25 cellular contexts compared by ENCODE assay signal in genomic region chr9:21311888-21312287, GRCh38. TPM values are rescaled to one million over a fixed set of nuclear protein-coding genes. Genes with fewer than 3 reads are reported as not detected.
A peak's percentile ranks its signal among the peaks of the same experiment; 100 is the strongest.
DNase-seq lines count a peak whose midpoint lies in the region; ATAC-seq, FAIRE-seq and TF ChIP-seq lines count a peak whose summit lies in the region.
"Had no signal": no experiment of that assay in that cellular context is flagged by ENCODE, and none has a peak within 500 bp of the region (broad histone marks: within the 10 kb centered on the region; RNA-seq: fewer than 3 reads in every experiment).

No MANE protein-coding gene starts in this region.

- H3K4ac ChIP-seq in neuronal stem cell (ENCODE audit: low read length) = no peak overlapping the region

- H3K79me2 ChIP-seq in GM12878 (ENCODE audit: control insufficient read depth, insufficient read depth, low read length) = no peaks in the 10 kb centered on the region

- no peak overlapping the region for H2BK12ac ChIP-seq in neuronal stem cell (ENCODE audit: low read length)

- H3K4me2 ChIP-seq in GM12878 (ENCODE audit: control insufficient read depth, insufficient read depth) (no peak overlapping the region), neuronal stem cell (ENCODE audit: insufficient read depth, low read length, poor library complexity, severe bottlenecking) (no peak overlapping the region)
- H3K4me2 ChIP-seq: A549, GM23338, SK-N-SH had no signal

- no TSS peak for BruUV-seq in GM12878 (replicated peaks; lab: Mats Ljungman, UMichigan)

- CTCF ChIA-PET in GM12878 (lab: Yijun Ruan, JAX) = interaction anchor here (1.0 to 1.3 kb wide), 2 partner anchors 11 to 84 kb away, joined by 3 to 7 read pairs; no protein-coding TSS in a partner anchor

- no peak overlapping the region for H2AK5ac ChIP-seq in neuronal stem cell (ENCODE audit: low read depth, low read length)

- H4K8ac ChIP-seq in neuronal stem cell (ENCODE audit: low read depth, low read length) = no peak overlapping the region

- H4K20me1 ChIP-seq in GM12878 (ENCODE audit: control insufficient read depth, insufficient read depth) = no peaks in the 10 kb centered on the region

- no peak overlapping the region for H3K18ac ChIP-seq in neuronal stem cell (ENCODE audit: low read length)

- H3K36me3 ChIP-seq in GM12878 (ENCODE audit: control insufficient read depth in 2 of 2, insufficient read depth in 2 of 2, low read length in 1 of 2) (no peaks in the 10 kb centered on the region), neuronal stem cell (replicated peaks in 1 of 2; ENCODE audit: control insufficient read depth in 2 of 2, insufficient read depth in 2 of 2, low read length in 2 of 2) (no peaks in the 10 kb centered on the region)

- TF ChIP-seq RAD21 in GM12878 (IDR thresholded peaks at IDR 0.05; ENCODE audit: insufficient read depth, low read depth, low read length) = no peak

- SMC1A ChIA-PET in GM12878 (lab: Charles Lee; ENCODE audit: uncharacterized antibody, unreplicated experiment) = interaction anchor here (0.5 to 1.4 kb wide), 3 partner anchors 58 to 212 kb away, joined by 3 to 4 read pairs (median 4); no protein-coding TSS in a partner anchor

- 0% methylated on average over 1 of the region's 1 CpG for WGBS in GM12878 (ENCODE audit: insufficient coverage, insufficient replicate concordance, low lambda C conversion rate, missing lambda C conversion rate)
- WGBS in neuronal stem cell (ENCODE audit: extremely low coverage in 2 of 2, insufficient read length in 2 of 2, insufficient replicate concordance in 1 of 2), 2 donors = no CpG with 5 or more reads among the region's 1 CpG

- no peak for TF ChIP-seq EP300 in GM12878 (IDR thresholded peaks at IDR 0.05; ENCODE audit: borderline replicate concordance in 1 of 2, control insufficient read depth in 1 of 2, low read depth in 2 of 2, low read length in 2 of 2)

- intact Hi-C loops in GM12878 (cut with micrococcal nuclease; ENCODE audit: unreplicated experiment) = loop anchor here (10.0 kb wide), 1 partner anchor 117 kb away; no protein-coding TSS in a partner anchor

- FAIRE-seq in GM12878 (lab: Jason Lieb, UNC) = no peak
- FAIRE-seq: A549, GM12892 had no signal

- in situ Hi-C loops in GM12878 (cut with MboI) = no loop called here

- no peak overlapping the region for H3K9ac ChIP-seq in GM12878 (ENCODE audit: control insufficient read depth, insufficient read depth, low read length)
- no peak overlapping the region for H3K9ac ChIP-seq in neuronal stem cell (ENCODE audit: low read depth, low read length, poor library complexity)
- H3K9ac ChIP-seq: SK-N-SH had no signal

- RAD21 ChIA-PET in GM12878 (lab: Charles Lee; ENCODE audit: unreplicated experiment) = interaction anchor here (0.6 to 2.5 kb wide), 5 partner anchors 15 to 121 kb away, joined by 3 to 9 read pairs (median 3); no protein-coding TSS in a partner anchor

- no peak overlapping the region for H2BK120ac ChIP-seq in neuronal stem cell (ENCODE audit: low read depth, low read length)

- H2BK15ac ChIP-seq in neuronal stem cell (ENCODE audit: low read length) = no peak overlapping the region

- no peak overlapping the region for H2AFZ ChIP-seq in GM12878 (ENCODE audit: control insufficient read depth, low read depth, low read length)
- peak overlapping the region; percentile 45 for H2AFZ ChIP-seq in neuronal stem cell (ENCODE audit: low read length)
- H2AFZ ChIP-seq: GM23338 had no signal

- no peaks in the 10 kb centered on the region; a peak in 1 of 4 replicates for H3K27me3 ChIP-seq in GM12878 (replicated peaks in 1 of 2; ENCODE audit: control insufficient read depth in 2 of 2, insufficient read depth in 2 of 2, low read length in 1 of 2)
- no peaks in the 10 kb centered on the region for H3K27me3 ChIP-seq in neuronal stem cell (ENCODE audit: control insufficient read depth in 3 of 3, insufficient read depth in 3 of 3, low read depth in 1 of 3, low read length in 3 of 3)

- H3K4me1 ChIP-seq in GM12878 (ENCODE audit: control insufficient read depth, insufficient read depth, low read length) (no peaks in the 10 kb centered on the region), neuronal stem cell (ENCODE audit: control insufficient read depth in 2 of 2, insufficient read depth in 1 of 2, low read depth in 1 of 2, low read length in 2 of 2) (peaks cover 0 to 15% of the 10 kb centered on the region in 2 donors)
- H3K4me1 ChIP-seq: A549, Caco-2 had no signal

- H3K9me3 ChIP-seq in GM12878 (replicated peaks; ENCODE audit: control insufficient read depth, insufficient read depth, low read length) (no peaks in the 10 kb centered on the region), neuronal stem cell (replicated peaks in 1 of 2; ENCODE audit: control insufficient read depth in 2 of 2, insufficient read depth in 1 of 2, low read depth in 1 of 2, low read length in 2 of 2) (no peaks in the 10 kb centered on the region)
- H3K9me3 ChIP-seq: A549, Caco-2, SK-N-SH had no signal

- H3K4me3 ChIP-seq in GM12878 (no peak overlapping the region), neuronal stem cell (ENCODE audit: low read length in 2 of 2) (peak overlapping the region in 1 of 2 donors; percentile 0)
- H3K4me3 ChIP-seq: A549, GM23338 had no signal

- peak; percentile 85 for ATAC-seq in GM18867 (IDR thresholded peaks at IDR 0.05; ENCODE audit: unreplicated experiment)
- peak; percentile 80 for ATAC-seq in HG03432 (IDR thresholded peaks at IDR 0.05; ENCODE audit: unreplicated experiment)
- ATAC-seq in GM12878 = peak; percentile 44; the same call in 2 of the 3 replicates
- ATAC-seq: A549, GM23338 had no signal

- no peak for TF ChIP-seq POLR2A in GM12878 (IDR thresholded peaks at IDR 0.05; ENCODE audit: low read depth, low read length)

- no peaks in the 10 kb centered on the region for H3K79me1 ChIP-seq in neuronal stem cell (ENCODE audit: low read depth, low read length)

- H3K14ac ChIP-seq in neuronal stem cell (ENCODE audit: low read length) = no peak overlapping the region

- no peak overlapping the region for H3K23ac ChIP-seq in neuronal stem cell (ENCODE audit: low read depth, low read length, poor library complexity)

- no peak overlapping the region for H3K27ac ChIP-seq in GM12878 (ENCODE audit: control insufficient read depth, insufficient read depth)
- no peak overlapping the region for H3K27ac ChIP-seq in neuronal stem cell (replicated peaks; ENCODE audit: low read length)
- H3K27ac ChIP-seq: A549 had no signal

- no peak for DNase-seq in GM12878 (ENCODE audit: low read depth, low spot score)
- DNase-seq in neuronal stem cell (ENCODE audit: low spot score) = no peak
- no peak for DNase-seq in DMS153 treated with DMSO at 0.1 percent for 48 hours (lab: John Stamatoyannopoulos, UW; ENCODE audit: unreplicated experiment)
- DNase-seq in NCI-H1092 (lab: John Stamatoyannopoulos, UW) = no peak
- no peak for DNase-seq in NCI-H1930 (lab: John Stamatoyannopoulos, UW)
- DNase-seq: Caco-2; CD4-positive, alpha-beta T cell; DMS153; HCEC 1CT; NCI-H1105 treated with DMSO at 0.1 percent for 48 hours; NCI-H1694; NCI-H2227 treated with DMSO at 0.1 percent for 48 hours; NCI-H510A treated with DMSO at 0.1 percent for 48 hours; NCI-H774; OCI-M1; SHP77 treated with DMSO at 0.1 percent for 48 hours; SK-N-SH had no signal

- H2BK5ac ChIP-seq in neuronal stem cell (ENCODE audit: low read length) = no peak overlapping the region

- no peak for TF ChIP-seq CTCF in GM12878 (IDR thresholded peaks at IDR 0.05 in 2 of 3, conservative IDR thresholded peaks at IDR 0.05 in 1 of 3; ENCODE audit: control insufficient read depth in 2 of 3, extremely low read depth in 1 of 3, insufficient read depth in 1 of 3, low read depth in 3 of 3, low read length in 3 of 3)

- POLR2A ChIA-PET in GM12878 (lab: Charles Lee) = no interaction called here

- no peak overlapping the region for H4K91ac ChIP-seq in neuronal stem cell (ENCODE audit: low read depth, low read length, poor library complexity)

RNA-seq across cellular contexts. Expression of gene IFNA5, which starts 6.8 kb away (rescaled TPM):
- total RNA-seq in GM12878 (2013; cell fraction: nucleolus; rRNA removed) = not detected in 2 replicates
- total RNA-seq in GM12878 (2014; rRNA removed) = not detected in 2 replicates
- total RNA-seq in GM12878 (2014; rRNA removed; fragmentation: Illumina TruSeq; extraction: Trizol) = not detected in 2 replicates
- total RNA-seq in GM12878 (2021) = not detected in 2 replicates
- not detected for polyA plus RNA-seq in GM12878 (2011; ENCODE audit: low read depth)
- not detected in 2 replicates for polyA plus RNA-seq in GM12878 (2011; rRNA removed)
- not detected in 2 replicates for polyA plus RNA-seq in GM12878 (2011; cell fraction: cytosol; rRNA removed)
- not detected in 2 replicates for polyA plus RNA-seq in GM12878 (2011; cell fraction: nucleus; rRNA removed)
- polyA plus RNA-seq in GM12878 (2012) = not detected in 2 replicates
- polyA plus RNA-seq in GM12878 (2014; fragmentation: Illumina TruSeq; extraction: Trizol) = not detected in 2 replicates
- not detected for polyA plus RNA-seq in GM12878 (2014; fragmentation: Nextera tagmentation; extraction: Ambion mirVana)
- polyA plus RNA-seq in GM12878 (2014; rRNA removed) = not detected in 2 replicates
- not detected for polyA plus RNA-seq in GM12878 (2016; fragmentation: Nextera tagmentation; extraction: Ambion mirVana)
- polyA minus RNA-seq in GM12878 (2011; rRNA and poly(A)+ RNA removed) = not detected in 2 replicates
- polyA minus RNA-seq in GM12878 (2011; cell fraction: cytosol; rRNA and poly(A)+ RNA removed) = not detected in 2 replicates
- polyA minus RNA-seq in GM12878 (2011; cell fraction: nucleus; rRNA and poly(A)+ RNA removed) = not detected in 2 replicates
- not detected for polyA plus RNA-seq in neuronal stem cell (2013, experiment 1 of 2)
- not detected for polyA plus RNA-seq in neuronal stem cell (2013, experiment 2 of 2)
- total RNA-seq: Caco-2; CD4-positive, alpha-beta T cell; GM23338; LHCN-M2 had no signal
- polyA plus RNA-seq: A549, BJ, GM23338, IgD-negative memory B cell, SK-N-SH had no signal

RNA-seq across cellular contexts. Expression of gene KLHL9, which starts 23.3 kb away (rescaled TPM):
- total RNA-seq in GM12878 (2013; cell fraction: nucleolus; rRNA removed) = 61.0 and 61.2 TPM in 2 replicates
- total RNA-seq in GM12878 (2014; rRNA removed) = 17.7 and 20.2 TPM in 2 replicates
- 15.3 and 15.8 TPM in 2 replicates for total RNA-seq in GM12878 (2014; rRNA removed; fragmentation: Illumina TruSeq; extraction: Trizol)
- 17.2 and 17.7 TPM in 2 replicates for total RNA-seq in GM12878 (2021)
- 6.7 TPM for polyA plus RNA-seq in GM12878 (2011; ENCODE audit: low read depth)
- 37.7 and 53.4 TPM in 2 replicates for polyA plus RNA-seq in GM12878 (2011; rRNA removed)
- 14.3 and 14.9 TPM in 2 replicates for polyA plus RNA-seq in GM12878 (2011; cell fraction: cytosol; rRNA removed)
- polyA plus RNA-seq in GM12878 (2011; cell fraction: nucleus; rRNA removed) = 31.9 and 42.0 TPM in 2 replicates
- 8.9 and 14.1 TPM in 2 replicates for polyA plus RNA-seq in GM12878 (2012)
- polyA plus RNA-seq in GM12878 (2014; fragmentation: Illumina TruSeq; extraction: Trizol) = 18.3 and 23.1 TPM in 2 replicates
- 1 to 10 TPM; 3.8 to 5.8 TPM for polyA plus RNA-seq in GM12878 (2014; fragmentation: Nextera tagmentation; extraction: Ambion mirVana)
- 13.7 and 15.8 TPM in 2 replicates for polyA plus RNA-seq in GM12878 (2014; rRNA removed)
- 10 to 100 TPM; 17.5 to 18.6 TPM for polyA plus RNA-seq in GM12878 (2016; fragmentation: Nextera tagmentation; extraction: Ambion mirVana)
- 34.8 and 44.0 TPM in 2 replicates for polyA minus RNA-seq in GM12878 (2011; rRNA and poly(A)+ RNA removed)
- polyA minus RNA-seq in GM12878 (2011; cell fraction: cytosol; rRNA and poly(A)+ RNA removed) = 11.2 and 14.0 TPM in 2 replicates
- polyA minus RNA-seq in GM12878 (2011; cell fraction: nucleus; rRNA and poly(A)+ RNA removed) = 49.2 and 52.4 TPM in 2 replicates
- 19.5 TPM for polyA plus RNA-seq in neuronal stem cell (2013, experiment 1 of 2)
- 19.8 TPM for polyA plus RNA-seq in neuronal stem cell (2013, experiment 2 of 2)

RNA-seq across cellular contexts. Expression of gene IFNA6, which starts 38.8 kb away (rescaled TPM):
- 1.2 and 2.0 TPM in 2 replicates for total RNA-seq in GM12878 (2013; cell fraction: nucleolus; rRNA removed)
- total RNA-seq in GM12878 (2014; rRNA removed) (0.22 TPM in 1 of 2 replicates, not detected in the other), GM12878 (2014; rRNA removed; fragmentation: Illumina TruSeq; extraction: Trizol) (not detected in 2 replicates), GM12878 (2021) (not detected in 2 replicates)
- not detected for polyA plus RNA-seq in GM12878 (2011; ENCODE audit: low read depth)
- polyA plus RNA-seq in GM12878 (2011; rRNA removed) (0.04 and 0.14 TPM in 2 replicates), GM12878 (2014; fragmentation: Illumina TruSeq; extraction: Trizol) (not detected in 2 replicates), GM12878 (2014; fragmentation: Nextera tagmentation; extraction: Ambion mirVana) (not detected), GM12878 (2014; rRNA removed) (not detected in 2 replicates), GM12878 (2016; fragmentation: Nextera tagmentation; extraction: Ambion mirVana) (not detected)
- not detected in 2 replicates for polyA plus RNA-seq in GM12878 (2011; cell fraction: cytosol; rRNA removed)
- 0.25 and 0.39 TPM in 2 replicates for polyA plus RNA-seq in GM12878 (2011; cell fraction: nucleus; rRNA removed)
- polyA plus RNA-seq in GM12878 (2012) = not detected in 2 replicates
- polyA minus RNA-seq in GM12878 (2011; rRNA and poly(A)+ RNA removed) = not detected in 2 replicates
- polyA minus RNA-seq in GM12878 (2011; cell fraction: cytosol; rRNA and poly(A)+ RNA removed) = not detected in 2 replicates
- 0.36 TPM in 1 of 2 replicates, not detected in the other for polyA minus RNA-seq in GM12878 (2011; cell fraction: nucleus; rRNA and poly(A)+ RNA removed)
- polyA plus RNA-seq in neuronal stem cell (2013, experiment 1 of 2) = not detected
- polyA plus RNA-seq in neuronal stem cell (2013, experiment 2 of 2) = not detected
- total RNA-seq: Caco-2; CD4-positive, alpha-beta T cell; GM23338; LHCN-M2 had no signal
- polyA plus RNA-seq: A549, BJ, GM23338, IgD-negative memory B cell, SK-N-SH had no signal

RNA-seq across cellular contexts. Expression of gene IFNA13, which starts 56.0 kb away (rescaled TPM):
- 4.9 and 6.9 TPM in 2 replicates for total RNA-seq in GM12878 (2013; cell fraction: nucleolus; rRNA removed)
- total RNA-seq in GM12878 (2014; rRNA removed) = not detected in 2 replicates
- total RNA-seq in GM12878 (2014; rRNA removed; fragmentation: Illumina TruSeq; extraction: Trizol) = not detected in 2 replicates
- total RNA-seq in GM12878 (2021) = not detected in 2 replicates
- not detected for polyA plus RNA-seq in GM12878 (2011; ENCODE audit: low read depth)
- 0.06 TPM in 1 of 2 replicates, not detected in the other for polyA plus RNA-seq in GM12878 (2011; rRNA removed)
- polyA plus RNA-seq in GM12878 (2011; cell fraction: cytosol; rRNA removed) = not detected in 2 replicates
- 0.38 and 1.4 TPM in 2 replicates for polyA plus RNA-seq in GM12878 (2011; cell fraction: nucleus; rRNA removed)
- not detected in 2 replicates for polyA plus RNA-seq in GM12878 (2012)
- not detected in 2 replicates for polyA plus RNA-seq in GM12878 (2014; fragmentation: Illumina TruSeq; extraction: Trizol)
- not detected for polyA plus RNA-seq in GM12878 (2014; fragmentation: Nextera tagmentation; extraction: Ambion mirVana)
- polyA plus RNA-seq in GM12878 (2014; rRNA removed) = not detected in 2 replicates
- polyA plus RNA-seq in GM12878 (2016; fragmentation: Nextera tagmentation; extraction: Ambion mirVana) = not detected
- 0.37 TPM in 1 of 2 replicates, not detected in the other for polyA minus RNA-seq in GM12878 (2011; rRNA and poly(A)+ RNA removed)
- not detected in 2 replicates for polyA minus RNA-seq in GM12878 (2011; cell fraction: cytosol; rRNA and poly(A)+ RNA removed)
- polyA minus RNA-seq in GM12878 (2011; cell fraction: nucleus; rRNA and poly(A)+ RNA removed) = 0.60 TPM in 1 of 2 replicates, not detected in the other
- polyA plus RNA-seq in neuronal stem cell (2013, experiment 1 of 2) = not detected
- not detected for polyA plus RNA-seq in neuronal stem cell (2013, experiment 2 of 2)
- total RNA-seq: Caco-2; CD4-positive, alpha-beta T cell; GM23338; LHCN-M2 had no signal
- polyA plus RNA-seq: A549, BJ, GM23338, IgD-negative memory B cell, SK-N-SH had no signal
